ENCODE assay signal across 2 cellular contexts in the genomic region with DNA sequence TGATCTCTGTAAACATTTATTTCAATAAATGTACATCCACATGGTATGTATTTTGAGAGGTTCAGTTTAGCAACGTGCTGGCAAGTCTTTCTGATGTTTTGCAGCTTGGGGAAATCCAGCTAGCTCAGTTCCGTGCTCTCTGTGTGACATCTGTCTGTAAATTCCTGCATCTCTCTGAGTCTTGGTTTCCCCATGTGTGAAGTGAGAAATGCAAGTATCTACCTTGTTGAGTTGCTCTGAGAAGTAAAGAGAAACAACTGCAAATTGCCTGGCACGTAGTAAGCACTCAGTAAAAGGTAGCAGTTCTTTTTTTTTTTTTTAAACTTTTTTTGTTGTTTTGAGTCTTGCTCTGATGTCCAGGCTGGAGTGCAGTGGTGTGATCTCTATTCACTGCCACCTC.
TF ChIP-seq lines count a peak whose summit lies in the region.

No MANE protein-coding gene starts in this region.

TF ChIP-seq in HEK293, 187 proteins besides CTCF, POLR2A, EP300 and RAD21:
- TF ChIP-seq ZNF585B (tag by site-specific recombination; IDR thresholded peaks at IDR 0.05), result no peak
- no peak for TF ChIP-seq ZEB2 (tag by site-specific recombination; IDR thresholded peaks at IDR 0.05)
- no peak for TF ChIP-seq GLIS2 (tag by site-specific recombination; IDR thresholded peaks at IDR 0.05)
- no peak for TF ChIP-seq ZFP37 (tag by site-specific recombination; IDR thresholded peaks at IDR 0.05)
- 0 out of 2 replicates have a peak, but pooled peaks have one; percentile 9 for TF ChIP-seq ZNF664 (tag by site-specific recombination; IDR thresholded peaks at IDR 0.05)

TF ChIP-seq in HepG2, 621 proteins besides CTCF, POLR2A, EP300 and RAD21:
- TF ChIP-seq CENPX (CRISPR knock-in tag; IDR thresholded peaks at IDR 0.05) (no peak), PAX8 (CRISPR knock-in tag; IDR thresholded peaks at IDR 0.05; ENCODE audit: borderline replicate concordance) (no peak), SSRP1 (CRISPR knock-in tag; IDR thresholded peaks at IDR 0.05) (no peak), TCF12 (IDR thresholded peaks at IDR 0.05) (no peak), TCF12 (CRISPR knock-in tag; IDR thresholded peaks at IDR 0.05) (no peak), ZBTB33 (CRISPR knock-in tag; IDR thresholded peaks at IDR 0.05) (no peak), JDP2 (CRISPR knock-in tag; IDR thresholded peaks at IDR 0.05; ENCODE audit: borderline replicate concordance) (no peak), ZFP41 (CRISPR knock-in tag; IDR thresholded peaks at IDR 0.05; ENCODE audit: borderline replicate concordance) (no peak), RNF2 (conservative IDR thresholded peaks at IDR 0.05; ENCODE audit: low read depth) (no peak), JUNB (CRISPR knock-in tag; IDR thresholded peaks at IDR 0.05; ENCODE audit: borderline replicate concordance) (no peak)
